In the genomic region with DNA sequence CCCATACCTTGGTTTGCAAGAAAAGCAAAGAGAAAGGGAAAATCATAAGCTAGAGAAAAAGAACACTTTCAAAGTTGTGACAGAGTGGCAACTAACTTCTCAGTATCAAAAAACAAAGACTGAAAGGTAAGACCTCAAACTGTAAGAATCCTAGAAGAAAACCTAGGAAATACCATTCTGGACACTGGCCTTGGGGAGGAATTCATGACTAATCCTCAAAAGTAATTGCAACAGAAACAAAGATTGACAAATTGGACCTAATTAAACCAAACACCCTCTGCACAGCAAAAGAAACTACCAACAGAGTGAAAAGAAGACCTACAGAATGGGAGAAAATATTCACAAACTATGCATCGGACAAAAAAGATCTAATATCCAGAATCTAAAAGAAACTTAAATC, we compare ENCODE assay signal across 17 cellular contexts.
"Had no signal": no experiment of that assay in that cellular context is flagged by ENCODE, and none has a peak within 500 bp of the region (broad histone marks: within the 10 kb centered on the region; RNA-seq: fewer than 3 reads in every experiment).

No MANE protein-coding gene starts in this region.

- H3K27ac Mint-ChIP-seq: activated CD8-positive, alpha-beta T cell treated with anti-CD3 and anti-CD28 coated beads for 36 hours; activated naive CD4-positive, alpha-beta T cell treated with anti-CD3 and anti-CD28 coated beads, Interleukin-2, amount 50 U/mL, for 24 hours; T-helper 17 cell; WTC11 had no signal

- H3K4me3 Mint-ChIP-seq: activated CD8-positive, alpha-beta T cell treated with anti-CD3 and anti-CD28 coated beads for 36 hours; activated naive CD4-positive, alpha-beta T cell treated with anti-CD3 and anti-CD28 coated beads, Interleukin-2, amount 50 U/mL, for 24 hours; T-helper 17 cell; WTC11 had no signal

- H3K27ac ChIP-seq: adrenal gland, body of pancreas, gastroesophageal sphincter, sigmoid colon had no signal

- ATAC-seq: activated CD8-positive, alpha-beta T cell treated with anti-CD3 and anti-CD28 coated beads for 36 hours; body of pancreas; gastroesophageal sphincter; T-helper 17 cell; WTC11 had no signal

- H3K36me3 ChIP-seq: adrenal gland, gastroesophageal sphincter, sigmoid colon had no signal

- H3K27me3 ChIP-seq: adrenal gland, body of pancreas, gastroesophageal sphincter, sigmoid colon had no signal

- H3K4me1 Mint-ChIP-seq: T-helper 17 cell had no signal

- H3K9me3 Mint-ChIP-seq: activated CD8-positive, alpha-beta T cell treated with anti-CD3 and anti-CD28 coated beads for 36 hours; activated naive CD4-positive, alpha-beta T cell treated with anti-CD3 and anti-CD28 coated beads, Interleukin-2, amount 50 U/mL, for 24 hours; WTC11 had no signal

- H3K9me3 ChIP-seq: adrenal gland, body of pancreas, gastroesophageal sphincter, sigmoid colon had no signal

- H3K4me3 ChIP-seq: adrenal gland, body of pancreas, gastroesophageal sphincter, lung, sigmoid colon had no signal

- DNase-seq: activated CD4-positive, alpha-beta T cell treated with anti-CD3 and anti-CD28 coated beads for 48 hours; activated CD8-positive, alpha-beta memory T cell treated with anti-CD3 and anti-CD28 coated beads, Interleukin-2, amount 50 U/mL, for 4 hours; activated CD8-positive, alpha-beta T cell treated with anti-CD3 and anti-CD28 coated beads for 36 hours; activated effector memory CD4-positive, alpha-beta T cell treated with anti-CD3 and anti-CD28 coated beads, Interleukin-2, amount 50 U/mL, for 16 hours; activated T-cell treated with anti-CD3 and anti-CD28 coated beads, Interleukin-2, amount 50 U/mL, for 48 hours; adrenal gland; body of pancreas; effector memory CD4-positive, alpha-beta T cell; islet precursor cell; midbrain; sigmoid colon; stimulated activated CD4-positive, alpha-beta T cell treated with anti-CD3 and anti-CD28 coated beads, Interleukin-1b, Interleukin-23, amount 100 ng/mL, for 48 hours; T-helper 17 cell had no signal
